In genomic region chr2:169479257-169480078, GRCh38 we compare ENCODE assay signal across 1 cellular context.
TF ChIP-seq lines count a peak whose summit lies in the region.

TSS of gene BBS5 (plus strand) at chr2:169479494. CDS start at chr2:169479554, 60 bp downstream.

TF ChIP-seq in HEK293, 187 proteins besides CTCF, POLR2A, EP300 and RAD21 (continued from another document and continues in another):
- TF ChIP-seq ZSCAN18 (tag by site-specific recombination; IDR thresholded peaks at IDR 0.05) (no peak), KLF16 (tag by site-specific recombination; IDR thresholded peaks at IDR 0.05) (peak; percentile 48; the same call in 1 of the 2 replicates), ZNF248 (tag by site-specific recombination; IDR thresholded peaks at IDR 0.05) (no peak), HOXD13 (CRISPR knock-in tag; IDR thresholded peaks at IDR 0.05; ENCODE audit: borderline replicate concordance) (no peak), ZNF518A (tag by site-specific recombination; conservative IDR thresholded peaks at IDR 0.05; ENCODE audit: low read depth) (no peak), ZNF660 (tag by site-specific recombination; IDR thresholded peaks at IDR 0.05) (peak; percentile 85), ZIC2 (tag by site-specific recombination; IDR thresholded peaks at IDR 0.05) (peak; percentile 6; the same call in 1 of the 2 replicates), ZEB2 (tag by site-specific recombination; IDR thresholded peaks at IDR 0.05) (peak; percentile 69), ZNF398 (tag by site-specific recombination; IDR thresholded peaks at IDR 0.05) (no peak), ZNF394 (tag by site-specific recombination; IDR thresholded peaks at IDR 0.05; ENCODE audit: borderline replicate concordance) (no peak; the same call in 1 of the 2 replicates), ZNF423 (tag by site-specific recombination; IDR thresholded peaks at IDR 0.05) (0 out of 2 replicates have a peak, but pooled peaks have one; percentile 15), ZNF354C (tag by site-specific recombination; IDR thresholded peaks at IDR 0.05; ENCODE audit: borderline replicate concordance, low read depth) (no peak), ZNF501 (tag by site-specific recombination; IDR thresholded peaks at IDR 0.05) (peak; percentile 83), PRDM2 (tag by site-specific recombination; IDR thresholded peaks at IDR 0.05; ENCODE audit: borderline replicate concordance) (no peak), TRIM28 (IDR thresholded peaks at IDR 0.05; ENCODE audit: borderline replicate concordance, low read length) (peak; percentile 93), ZNF777 (tag by site-specific recombination; IDR thresholded peaks at IDR 0.05; ENCODE audit: borderline replicate concordance) (no peak), MYNN (tag by site-specific recombination; IDR thresholded peaks at IDR 0.05; ENCODE audit: borderline replicate concordance) (no peak), ZBTB20 (tag by site-specific recombination; IDR thresholded peaks at IDR 0.05) (peak; percentile 91), ZNF16 (tag by site-specific recombination; IDR thresholded peaks at IDR 0.05; ENCODE audit: low read depth) (no peak), ZFP37 (tag by site-specific recombination; IDR thresholded peaks at IDR 0.05) (peak; percentile 58), ZXDB (tag by site-specific recombination; IDR thresholded peaks at IDR 0.05) (peak; percentile 63), ZNF561 (tag by site-specific recombination; IDR thresholded peaks at IDR 0.05; ENCODE audit: borderline replicate concordance) (no peak; the same call in 1 of the 2 replicates), ZNF692 (tag by site-specific recombination; IDR thresholded peaks at IDR 0.05) (peak; percentile 55; the same call in 1 of the 2 replicates), SP7 (tag by site-specific recombination; IDR thresholded peaks at IDR 0.05) (peak; percentile 54; the same call in 1 of the 2 replicates), ZNF707 (tag by site-specific recombination; IDR thresholded peaks at IDR 0.05) (no peak), AEBP2 (tag by site-specific recombination; IDR thresholded peaks at IDR 0.05; ENCODE audit: borderline replicate concordance) (no peak), ZNF2 (tag by site-specific recombination; IDR thresholded peaks at IDR 0.05) (peak; percentile 74), ZNF571 (tag by site-specific recombination; IDR thresholded peaks at IDR 0.05) (no peak), GLIS1 (tag by site-specific recombination; IDR thresholded peaks at IDR 0.05) (peak; percentile 50; the same call in 1 of the 2 replicates), KLF17 (tag by site-specific recombination; IDR thresholded peaks at IDR 0.05) (peak; percentile 43; the same call in 1 of the 2 replicates), ZBTB26 (tag by site-specific recombination; optimal IDR thresholded peaks at IDR 0.05) (peak; percentile 90), SALL2 (tag by site-specific recombination; IDR thresholded peaks at IDR 0.05; ENCODE audit: borderline replicate concordance) (no peak)
